ENCODE assay signal across 8 cellular contexts in the genomic region with DNA sequence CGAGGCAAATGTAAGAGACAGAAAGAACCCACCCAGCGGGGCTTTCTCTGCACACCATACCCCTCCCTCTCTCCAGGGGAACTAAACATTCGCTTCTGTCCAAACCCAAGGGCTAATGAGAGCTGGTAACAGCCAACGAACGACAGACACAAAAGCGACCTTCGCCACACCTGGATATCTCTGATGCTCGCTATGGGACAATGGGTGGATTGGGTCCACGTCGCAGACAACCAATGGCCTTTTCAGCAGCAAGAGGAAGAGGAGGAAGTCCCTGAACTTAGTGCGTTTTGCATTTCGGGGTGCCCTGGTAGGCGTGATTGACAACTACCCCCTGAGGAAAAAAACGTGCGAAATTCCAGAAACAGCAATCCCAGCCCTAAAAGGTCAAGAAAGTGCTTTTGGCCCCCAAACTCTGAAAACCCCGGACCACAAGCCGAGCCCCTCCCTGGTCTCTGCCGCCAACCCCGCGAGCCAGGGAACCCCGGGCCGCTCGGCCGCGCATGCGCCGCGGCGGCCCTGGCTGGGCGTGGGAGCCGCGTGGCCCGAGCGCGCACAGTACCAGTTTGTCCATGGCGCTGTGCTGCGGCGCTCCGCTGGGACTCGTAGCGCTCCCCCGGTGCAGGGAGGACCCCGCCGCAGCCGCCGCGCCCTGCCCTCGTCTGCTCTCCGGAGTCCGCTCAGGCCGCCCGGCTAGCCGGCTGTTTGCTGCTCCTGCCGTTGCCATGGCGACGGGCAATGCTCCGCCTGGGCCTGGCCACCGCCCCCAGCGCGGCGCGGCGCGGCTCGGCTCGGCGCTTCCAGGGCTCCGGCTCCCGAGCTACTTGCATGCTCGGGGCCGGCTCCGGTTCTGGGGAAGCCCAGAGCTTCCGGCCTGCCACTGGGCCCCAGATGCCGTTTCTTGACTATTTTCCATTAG.
DNase-seq lines count a peak whose midpoint lies in the region; ATAC-seq and TF ChIP-seq lines count a peak whose summit lies in the region.

No MANE protein-coding gene starts in this region.

- no peak overlapping the region for H3K27ac Mint-ChIP-seq in activated T-helper 1 cell treated with anti-CD3 and anti-CD28 coated beads, Interleukin-12 subunit alpha, Interleukin-12 subunit beta, Interleukin-2, Interleukin-4 antibody, amounts not matched to agents 30 ng/mL and 10 ng/mL and 1 ng/mL, durations not matched to agents 14 hours and 24 hours and 36 hours
- no peak overlapping the region for H3K27ac Mint-ChIP-seq in natural killer cell treated with Interleukin-12 subunit alpha and Interleukin-12 subunit beta and Interleukin-15 and Interleukin-18, amount 100 ng/mL, for 72 hours

- no peaks in the 10 kb centered on the region for H3K36me3 Mint-ChIP-seq in activated T-helper 1 cell treated with anti-CD3 and anti-CD28 coated beads, Interleukin-12 subunit alpha, Interleukin-12 subunit beta, Interleukin-2, Interleukin-4 antibody, amounts not matched to agents 30 ng/mL and 10 ng/mL and 1 ng/mL, durations not matched to agents 14 hours and 24 hours and 36 hours (ENCODE audit: low read depth)
- no peaks in the 10 kb centered on the region for H3K36me3 Mint-ChIP-seq in natural killer cell treated with Interleukin-12 subunit alpha and Interleukin-12 subunit beta and Interleukin-15 and Interleukin-18, amount 100 ng/mL, for 72 hours

- TF ChIP-seq CTCF in foreskin keratinocyte (conservative IDR thresholded peaks at IDR 0.05) (peak; percentile 49), testis (IDR thresholded peaks at IDR 0.05) (no peak)

- H3K27me3 ChIP-seq in foreskin keratinocyte (no peaks in the 10 kb centered on the region), testis (no peaks in the 10 kb centered on the region)

- TF ChIP-seq POLR2A in testis (IDR thresholded peaks at IDR 0.05), result no peak

- intact Hi-C loops in activated T-helper 1 cell treated with anti-CD3 and anti-CD28 coated beads, Interleukin-12 subunit alpha, Interleukin-12 subunit beta, Interleukin-2, Interleukin-4 antibody, amounts not matched to agents 30 ng/mL and 10 ng/mL and 1 ng/mL, durations not matched to agents 14 hours and 24 hours and 36 hours (cut with micrococcal nuclease), result loop anchor here (2.0 kb wide), 1 partner anchor 133 kb away; no protein-coding TSS in a partner anchor
- intact Hi-C loops in testis (cut with DNase I; ENCODE audit: low total_unique reads), result no loop called here

- H3K4me1 Mint-ChIP-seq in activated T-helper 1 cell treated with anti-CD3 and anti-CD28 coated beads, Interleukin-12 subunit alpha, Interleukin-12 subunit beta, Interleukin-2, Interleukin-4 antibody, amounts not matched to agents 30 ng/mL and 10 ng/mL and 1 ng/mL, durations not matched to agents 14 hours and 24 hours and 36 hours (ENCODE audit: low read depth), result no peaks in the 10 kb centered on the region
- H3K4me1 Mint-ChIP-seq in natural killer cell treated with Interleukin-12 subunit alpha and Interleukin-12 subunit beta and Interleukin-15 and Interleukin-18, amount 100 ng/mL, for 72 hours (ENCODE audit: low read depth in 2 of 2), result peaks cover 8 to 9% of the 10 kb centered on the region in 2 donors

- H3K9me3 ChIP-seq in testis, result no peaks in the 10 kb centered on the region

- ATAC-seq in GM19468 (IDR thresholded peaks at IDR 0.05; ENCODE audit: extremely low read depth, unreplicated experiment) (peak; percentile 84), HG03565 (IDR thresholded peaks at IDR 0.05; ENCODE audit: unreplicated experiment) (peak; percentile 90), foreskin keratinocyte (peak; percentile 95)
- peak; percentile 90 for ATAC-seq in natural killer cell treated with Interleukin-12 subunit alpha and Interleukin-12 subunit beta and Interleukin-15 and Interleukin-18, amount 100 ng/mL, for 72 hours

- peak overlapping the region; percentile 23 for H3K27ac ChIP-seq in foreskin keratinocyte
- peak overlapping the region in 1 of 2 donors; percentile 42 for H3K27ac ChIP-seq in testis

- H3K4me1 ChIP-seq in foreskin keratinocyte (peaks cover 5% of the 10 kb centered on the region), testis (no peaks in the 10 kb centered on the region)

- 1 to 3% methylated on average over 25 to 36 of the region's 74 CpGs for WGBS in testis, 2 donors

- H3K36me3 ChIP-seq in testis (ENCODE audit: low read depth, missing control alignments), result no peaks in the 10 kb centered on the region

- H3K27me3 Mint-ChIP-seq in activated T-helper 1 cell treated with anti-CD3 and anti-CD28 coated beads, Interleukin-12 subunit alpha, Interleukin-12 subunit beta, Interleukin-2, Interleukin-4 antibody, amounts not matched to agents 30 ng/mL and 10 ng/mL and 1 ng/mL, durations not matched to agents 14 hours and 24 hours and 36 hours (ENCODE audit: insufficient read depth), result peaks cover 24% of the 10 kb centered on the region
- peaks cover 31 to 55% of the 10 kb centered on the region in 2 donors for H3K27me3 Mint-ChIP-seq in natural killer cell treated with Interleukin-12 subunit alpha and Interleukin-12 subunit beta and Interleukin-15 and Interleukin-18, amount 100 ng/mL, for 72 hours

- H3K4me3 ChIP-seq in testis, result peak overlapping the region; percentile 65 to 66

- H3K9me3 Mint-ChIP-seq in activated T-helper 1 cell treated with anti-CD3 and anti-CD28 coated beads, Interleukin-12 subunit alpha, Interleukin-12 subunit beta, Interleukin-2, Interleukin-4 antibody, amounts not matched to agents 30 ng/mL and 10 ng/mL and 1 ng/mL, durations not matched to agents 14 hours and 24 hours and 36 hours, result no peaks in the 10 kb centered on the region
- no peaks in the 10 kb centered on the region for H3K9me3 Mint-ChIP-seq in natural killer cell treated with Interleukin-12 subunit alpha and Interleukin-12 subunit beta and Interleukin-15 and Interleukin-18, amount 100 ng/mL, for 72 hours

- DNase-seq in DMS 273 treated with DMSO at 0.1 percent for 48 hours (lab: John Stamatoyannopoulos, UW) (peak; percentile 91), NCI-H748 (lab: John Stamatoyannopoulos, UW; ENCODE audit: unreplicated experiment) (peak; percentile 100), foreskin keratinocyte (peak; percentile 67 to 78), testis (peak; percentile 92)
- DNase-seq in activated T-helper 1 cell treated with anti-CD3 and anti-CD28 coated beads, Interleukin-12 subunit alpha, Interleukin-12 subunit beta, Interleukin-2, Interleukin-4 antibody, amounts not matched to agents 30 ng/mL and 10 ng/mL and 1 ng/mL, durations not matched to agents 14 hours and 24 hours and 36 hours (ENCODE audit: low spot score), result peak; percentile 17
- peak; percentile 77 for DNase-seq in natural killer cell treated with Interleukin-12 subunit alpha and Interleukin-12 subunit beta and Interleukin-15 and Interleukin-18, amount 100 ng/mL, for 72 hours (ENCODE audit: low spot score)

- peak overlapping the region; percentile 82 for H3K4me3 Mint-ChIP-seq in activated T-helper 1 cell treated with anti-CD3 and anti-CD28 coated beads, Interleukin-12 subunit alpha, Interleukin-12 subunit beta, Interleukin-2, Interleukin-4 antibody, amounts not matched to agents 30 ng/mL and 10 ng/mL and 1 ng/mL, durations not matched to agents 14 hours and 24 hours and 36 hours
- peak overlapping the region; percentile 77 for H3K4me3 Mint-ChIP-seq in natural killer cell treated with Interleukin-12 subunit alpha and Interleukin-12 subunit beta and Interleukin-15 and Interleukin-18, amount 100 ng/mL, for 72 hours

Comparison
In these comparisons a context has a peak if more than half of its experiments do, and no peak if none do; other contexts are left out.
1. DNase-seq: peak in every context shown above with its lines; median percentile 100 in NCI-H748; 92 in testis; 91 in DMS 273 treated with DMSO at 0.1 percent for 48 hours; 77 in natural killer cell treated with Interleukin-12 subunit alpha and Interleukin-12 subunit beta and Interleukin-15 and Interleukin-18, amount 100 ng/mL, for 72 hours; 72 in foreskin keratinocyte; 17 in activated T-helper 1 cell treated with anti-CD3 and anti-CD28 coated beads, Interleukin-12 subunit alpha, Interleukin-12 subunit beta, Interleukin-2, Interleukin-4 antibody, amounts not matched to agents 30 ng/mL and 10 ng/mL and 1 ng/mL, durations not matched to agents 14 hours and 24 hours and 36 hours.